8 cellular contexts compared by ENCODE assay signal in the genomic region with DNA sequence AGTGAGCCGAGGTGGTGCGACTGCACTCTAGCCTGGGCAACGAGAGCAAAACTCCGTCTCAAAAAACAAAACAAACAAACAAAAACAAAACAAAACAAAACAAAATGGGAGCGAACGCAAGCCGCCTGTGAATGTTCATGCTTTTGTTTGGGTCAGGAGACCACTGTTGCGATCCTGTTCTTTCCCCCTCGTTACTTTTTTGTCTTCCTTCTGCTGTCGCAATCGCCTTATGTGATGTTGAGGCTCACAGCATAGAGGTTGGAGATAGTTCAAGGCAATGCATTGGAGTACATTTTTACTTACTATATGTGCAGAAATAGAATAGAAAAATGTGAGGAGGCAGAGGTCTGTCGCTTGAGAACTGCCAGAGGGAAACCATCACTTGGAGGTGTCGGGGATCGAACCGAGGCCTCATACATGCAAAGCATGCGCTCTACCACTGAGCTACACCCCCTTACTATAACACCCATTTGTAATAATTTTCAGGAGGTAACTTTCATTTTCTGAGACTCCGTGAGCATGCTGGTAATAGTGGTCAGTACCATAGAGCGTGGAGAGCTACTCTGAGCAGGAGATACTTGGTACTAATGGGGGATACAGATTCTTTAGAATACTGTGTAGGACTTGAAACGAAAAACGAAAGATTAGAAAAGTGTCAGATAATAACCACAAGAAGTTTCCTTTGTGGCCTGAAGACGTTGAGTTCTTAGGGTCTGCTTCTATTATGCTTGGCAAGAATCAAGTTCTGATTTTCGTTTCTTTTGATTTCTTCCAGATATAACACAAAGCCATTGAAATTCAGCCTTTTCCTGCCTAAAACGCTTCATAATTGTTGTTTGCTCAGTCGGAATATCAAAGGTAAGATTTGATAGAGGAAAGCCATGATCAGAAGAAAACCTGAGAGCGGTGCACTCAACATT.
DNase-seq lines count a peak whose midpoint lies in the region; ATAC-seq and TF ChIP-seq lines count a peak whose summit lies in the region.

No MANE protein-coding gene starts in this region.

- TF ChIP-seq CTCF in osteoblast (IDR thresholded peaks at IDR 0.05; ENCODE audit: extremely low read depth, low read depth, low read length) = no peak
- TF ChIP-seq CTCF in progenitor cell of endocrine pancreas (IDR thresholded peaks at IDR 0.05; ENCODE audit: unreplicated experiment) = no peak
- no peak for TF ChIP-seq CTCF in dorsolateral prefrontal cortex (IDR thresholded peaks at IDR 0.05 in 54 of 56, conservative IDR thresholded peaks at IDR 0.05 in 2 of 56; ENCODE audit: low read depth in 1 of 56, partially characterized antibody in 56 of 56)

- peaks cover 11% of the 10 kb centered on the region for H3K4me1 Mint-ChIP-seq in activated naive CD8-positive, alpha-beta T cell treated with anti-CD3 and anti-CD28 coated beads for 36 hours
- no peaks in the 10 kb centered on the region for H3K4me1 Mint-ChIP-seq in progenitor cell of endocrine pancreas (ENCODE audit: low read depth)

- H3K9me3 Mint-ChIP-seq in activated naive CD8-positive, alpha-beta T cell treated with anti-CD3 and anti-CD28 coated beads for 36 hours = peaks cover 11% of the 10 kb centered on the region
- H3K9me3 Mint-ChIP-seq in progenitor cell of endocrine pancreas (ENCODE audit: low read depth) = no peaks in the 10 kb centered on the region

- H4K20me1 ChIP-seq in osteoblast (ENCODE audit: insufficient read depth, low read length) = no peaks in the 10 kb centered on the region

- peak overlapping the region; percentile 2 for H3K4me3 Mint-ChIP-seq in activated naive CD8-positive, alpha-beta T cell treated with anti-CD3 and anti-CD28 coated beads for 36 hours
- H3K4me3 Mint-ChIP-seq in progenitor cell of endocrine pancreas (ENCODE audit: low read depth) = no peak overlapping the region

- H3K27ac Mint-ChIP-seq in activated naive CD8-positive, alpha-beta T cell treated with anti-CD3 and anti-CD28 coated beads for 36 hours = peak overlapping the region; percentile 63
- no peak overlapping the region for H3K27ac Mint-ChIP-seq in progenitor cell of endocrine pancreas

- H3K4me1 ChIP-seq in osteoblast (ENCODE audit: insufficient read depth, low read length) = peaks cover 5% of the 10 kb centered on the region

- H2AFZ ChIP-seq in osteoblast (ENCODE audit: low read length) = no peak overlapping the region

- H3K4me2 ChIP-seq in osteoblast (ENCODE audit: insufficient read depth, low read length) = peak overlapping the region; percentile 45

- intact Hi-C loops in dorsolateral prefrontal cortex (cut with DNase I) = no loop called here

- DNase-seq in NCI-H82 (lab: John Stamatoyannopoulos, UW) (peak; percentile 71), NCI-H82 treated with DMSO at 0.1 percent for 48 hours (lab: John Stamatoyannopoulos, UW; ENCODE audit: unreplicated experiment) (no peak), LoVo (ENCODE audit: low spot score) (peak; percentile 71), osteoblast (ENCODE audit: insufficient read length, low spot score, missing footprints) (peak; percentile 80), progenitor cell of endocrine pancreas (ENCODE audit: low spot score, unreplicated experiment) (no peak), dorsolateral prefrontal cortex (no peak)
- peak; percentile 42 for DNase-seq in activated naive CD8-positive, alpha-beta T cell treated with anti-CD3 and anti-CD28 coated beads for 36 hours

- peaks cover 7% of the 10 kb centered on the region for H3K27me3 ChIP-seq in osteoblast (ENCODE audit: insufficient read depth, low read length)
- peaks cover 0 to 93% (median 73%) of the 10 kb centered on the region in 45 donors for H3K27me3 ChIP-seq in dorsolateral prefrontal cortex

- no peaks in the 10 kb centered on the region for H3K9me3 ChIP-seq in osteoblast (ENCODE audit: low read depth, low read length)

- no peaks in the 10 kb centered on the region for H3K36me3 ChIP-seq in osteoblast (ENCODE audit: insufficient read depth, low read length)

- H3K27ac ChIP-seq in osteoblast (ENCODE audit: low read depth, low read length) (no peak overlapping the region), dorsolateral prefrontal cortex (no peak overlapping the region)

- H3K27me3 Mint-ChIP-seq in activated naive CD8-positive, alpha-beta T cell treated with anti-CD3 and anti-CD28 coated beads for 36 hours = peaks cover 92% of the 10 kb centered on the region
- peaks cover 77% of the 10 kb centered on the region for H3K27me3 Mint-ChIP-seq in progenitor cell of endocrine pancreas

- H3K4me3 ChIP-seq in osteoblast (ENCODE audit: insufficient read depth, low read length) (no peak overlapping the region), dorsolateral prefrontal cortex (no peak overlapping the region)

- no peak for ATAC-seq in HG02623 (IDR thresholded peaks at IDR 0.05; ENCODE audit: unreplicated experiment)

- H3K36me3 Mint-ChIP-seq in activated naive CD8-positive, alpha-beta T cell treated with anti-CD3 and anti-CD28 coated beads for 36 hours = peaks cover 3% of the 10 kb centered on the region
- no peaks in the 10 kb centered on the region for H3K36me3 Mint-ChIP-seq in progenitor cell of endocrine pancreas (ENCODE audit: insufficient read depth)

- no peaks in the 10 kb centered on the region for H3K79me2 ChIP-seq in osteoblast (ENCODE audit: insufficient read depth, low read length)

Comparison
In these comparisons a context has a peak if more than half of its experiments do, and no peak if none do; other contexts are left out.
1. DNase-seq: peak in NCI-H82 (single experiment), LoVo (single experiment), activated naive CD8-positive, alpha-beta T cell treated with anti-CD3 and anti-CD28 coated beads for 36 hours (single experiment) and osteoblast (single experiment); none in NCI-H82 treated with DMSO at 0.1 percent for 48 hours (single experiment), progenitor cell of endocrine pancreas (single experiment) and dorsolateral prefrontal cortex (0 of 10).